Comparison of ENCODE assay signal across 12 cellular contexts in genomic region chr9:38713426-38713825, GRCh38. TPM values are rescaled to one million over a fixed set of nuclear protein-coding genes. Genes with fewer than 3 reads are reported as not detected.
DNase-seq lines count a peak whose midpoint lies in the region; TF ChIP-seq lines count a peak whose summit lies in the region.
"Had no signal": no experiment of that assay in that cellular context is flagged by ENCODE, and none has a peak within 500 bp of the region (broad histone marks: within the 10 kb centered on the region; RNA-seq: fewer than 3 reads in every experiment).

No MANE protein-coding gene starts in this region.

- H3K27ac ChIP-seq in mesenchymal stem cell (ENCODE audit: low read length, poor library complexity, severe bottlenecking), result no peak overlapping the region
- H3K27ac ChIP-seq in coronary artery, result peak overlapping the region in 1 of 2 donors; percentile 37

- H3K27me3 ChIP-seq in mesenchymal stem cell (ENCODE audit: control insufficient read depth in 1 of 2, insufficient read depth in 1 of 2, low read length in 2 of 2), result peaks cover 0 to 20% of the 10 kb centered on the region in 2 experiments

- no peak overlapping the region for H2AK5ac ChIP-seq in mesenchymal stem cell (ENCODE audit: low read length, severe bottlenecking)

- H2BK15ac ChIP-seq in mesenchymal stem cell (ENCODE audit: low read depth, poor library complexity, severe bottlenecking), result no peak overlapping the region

- no peak overlapping the region for H4K8ac ChIP-seq in mesenchymal stem cell (ENCODE audit: low read length)

- no peak overlapping the region for H2BK5ac ChIP-seq in mesenchymal stem cell (ENCODE audit: low read depth, low read length, poor library complexity, severe bottlenecking)

- no peak overlapping the region for H3K4me2 ChIP-seq in mesenchymal stem cell (ENCODE audit: low read length, poor library complexity, severe bottlenecking)

- H3K9ac ChIP-seq in mesenchymal stem cell (ENCODE audit: low read length), result no peak overlapping the region

- H3K36me3 ChIP-seq in mesenchymal stem cell (ENCODE audit: control insufficient read depth in 1 of 2, insufficient read depth in 2 of 2, low read depth in 1 of 2, low read length in 2 of 2), result no peaks in the 10 kb centered on the region

- DNase-seq in ELR (ENCODE audit: low read depth) (peak; percentile 22), RPMI7951 (ENCODE audit: low read depth) (peak; percentile 54), fibroblast of gingiva (ENCODE audit: low read depth) (peak; percentile 80), mesenchymal stem cell (peak; percentile 72), KG1 (lab: John Stamatoyannopoulos, UW) (no peak), DMS 273 treated with DMSO at 0.1 percent for 48 hours (lab: John Stamatoyannopoulos, UW) (no peak), coronary artery (ENCODE audit: low spot score) (no peak), NCI-H146 treated with DMSO at 0.1 percent for 48 hours (lab: John Stamatoyannopoulos, UW; ENCODE audit: unreplicated experiment) (no peak)
- DNase-seq: activated CD4-positive, alpha-beta T cell treated with anti-CD3 and anti-CD28 coated beads for 36 hours; NCI-H446 treated with DMSO at 0.1 percent for 48 hours had no signal

- H4K91ac ChIP-seq in mesenchymal stem cell (ENCODE audit: low read length), result no peak overlapping the region

- no peaks in the 10 kb centered on the region for H3K79me1 ChIP-seq in mesenchymal stem cell (replicated peaks; ENCODE audit: low read length, poor library complexity, severe bottlenecking)

- H3K4me3 ChIP-seq in mesenchymal stem cell (ENCODE audit: insufficient read depth in 1 of 2, low read depth in 1 of 2, low read length in 2 of 2) (no peak overlapping the region), coronary artery (no peak overlapping the region)
- H3K4me3 ChIP-seq: GM12878 had no signal

- H3K9me3 ChIP-seq in mesenchymal stem cell (ENCODE audit: control insufficient read depth, low read length), result no peaks in the 10 kb centered on the region

- H3K4me1 ChIP-seq in mesenchymal stem cell (ENCODE audit: control insufficient read depth, insufficient read depth, low read depth, low read length), result peaks cover 2% of the 10 kb centered on the region

- H2BK120ac ChIP-seq in mesenchymal stem cell (ENCODE audit: low read depth, low read length), result no peak overlapping the region

- H3K14ac ChIP-seq in mesenchymal stem cell (ENCODE audit: low read length in 2 of 2), result no peak overlapping the region

- H2AFZ ChIP-seq in mesenchymal stem cell (ENCODE audit: low read depth, low read length), result no peak overlapping the region

- H3K23ac ChIP-seq in mesenchymal stem cell (ENCODE audit: low read length in 2 of 2), result no peak overlapping the region

- H2BK12ac ChIP-seq in mesenchymal stem cell (ENCODE audit: low read length in 2 of 2), result no peak overlapping the region

- no peak overlapping the region for H3K4ac ChIP-seq in mesenchymal stem cell (ENCODE audit: low read depth in 1 of 2, low read length in 2 of 2)

- no peak for TF ChIP-seq CTCF in coronary artery (IDR thresholded peaks at IDR 0.05)

- H3K18ac ChIP-seq in mesenchymal stem cell (ENCODE audit: low read depth in 1 of 2, low read length in 2 of 2), result no peak overlapping the region

- 72% methylated on average over 2 of the region's 5 CpGs for WGBS in mesenchymal stem cell

RNA-seq across cellular contexts. Expression of gene FAM240B, which starts 6.5 kb away (rescaled TPM):
- not detected in 2 replicates for total RNA-seq in RPMI7951 (2014; rRNA removed; shearing (Covaris generic))
- not detected for polyA plus RNA-seq in mesenchymal stem cell (2013, experiment 1 of 2)
- polyA plus RNA-seq in mesenchymal stem cell (2013, experiment 2 of 2), result not detected
- total RNA-seq: activated CD4-positive, alpha-beta T cell treated with anti-CD3 and anti-CD28 coated beads for 36 hours; GM12878; natural killer cell treated with Interleukin-12 subunit alpha and Interleukin-12 subunit beta and Interleukin-15 and Interleukin-18, amount 100 ng/mL, for 72 hours had no signal
- polyA plus RNA-seq: GM12878 had no signal

Comparison
In these comparisons a context has a peak if more than half of its experiments do, and no peak if none do; other contexts are left out.
1. DNase-seq: peak in ELR (single experiment), RPMI7951 (single experiment), fibroblast of gingiva (single experiment) and mesenchymal stem cell (single experiment); none in KG1 (single experiment), DMS 273 treated with DMSO at 0.1 percent for 48 hours (single experiment), coronary artery (single experiment) and NCI-H146 treated with DMSO at 0.1 percent for 48 hours (single experiment).